21 cellular contexts compared by ENCODE assay signal in the genomic region with DNA sequence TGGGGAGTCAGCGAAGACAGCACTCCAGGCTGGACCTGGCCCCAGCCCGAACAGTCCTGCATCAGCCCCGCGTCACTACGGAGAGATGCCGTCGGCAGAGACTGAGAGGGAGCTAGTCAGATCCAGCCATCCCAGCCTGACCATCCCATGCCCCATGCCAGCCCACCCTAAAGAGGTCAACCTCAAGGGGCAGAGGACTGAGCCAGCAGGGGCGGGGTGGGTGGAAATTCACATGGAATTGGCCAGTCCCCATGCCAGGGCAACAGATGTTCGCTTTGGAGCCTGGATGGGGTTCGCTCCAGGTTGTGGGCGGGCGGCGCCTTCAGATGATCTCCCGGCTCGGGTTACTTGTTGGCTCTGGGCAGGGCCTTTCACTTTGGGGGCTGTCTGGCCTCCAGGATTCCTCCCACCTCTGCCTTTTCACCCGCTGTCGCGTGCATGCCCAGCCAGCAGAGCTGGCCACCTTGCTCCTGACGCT.
A peak's percentile ranks its signal among the peaks of the same experiment; 100 is the strongest.
DNase-seq lines count a peak whose midpoint lies in the region; ATAC-seq and TF ChIP-seq lines count a peak whose summit lies in the region.
"Had no signal": no experiment of that assay in that cellular context is flagged by ENCODE, and none has a peak within 500 bp of the region (broad histone marks: within the 10 kb centered on the region; RNA-seq: fewer than 3 reads in every experiment).

No MANE protein-coding gene starts in this region.

- H3K4me3 ChIP-seq in H7 (ENCODE audit: insufficient read depth, low read depth, low read length) (no peak overlapping the region), psoas muscle (no peak overlapping the region), HAP-1 (no peak overlapping the region), MG63 (no peak overlapping the region)
- H3K4me3 ChIP-seq: esophagus squamous epithelium, mucosa of descending colon, prostate gland, vagina had no signal

- peak overlapping the region; percentile 80 for H3K27ac ChIP-seq in psoas muscle
- H3K27ac ChIP-seq: esophagus squamous epithelium, KMS-11, prostate gland, vagina had no signal

- H3K36me3 ChIP-seq in H7 (replicated peaks; ENCODE audit: control insufficient read depth, insufficient read depth, low read length) (no peaks in the 10 kb centered on the region), psoas muscle (ENCODE audit: insufficient read depth in 1 of 2, low read depth in 1 of 2) (no peaks in the 10 kb centered on the region), HAP-1 (replicated peaks) (no peaks in the 10 kb centered on the region), MG63 (no peaks in the 10 kb centered on the region)
- H3K36me3 ChIP-seq: prostate gland, vagina had no signal

- peaks cover 45% of the 10 kb centered on the region for H3K4me1 ChIP-seq in psoas muscle
- no peaks in the 10 kb centered on the region for H3K4me1 ChIP-seq in HAP-1

- in situ Hi-C loops in HAP-1 (cut with MboI; ENCODE audit: low sequenced_read_pairs), result no loop called here

- H3K9me3 ChIP-seq in psoas muscle (no peaks in the 10 kb centered on the region), HAP-1 (no peaks in the 10 kb centered on the region), MG63 (no peaks in the 10 kb centered on the region)
- H3K9me3 ChIP-seq: BE2C, esophagus squamous epithelium, mucosa of descending colon, prostate gland, vagina had no signal

- intact Hi-C loops in left cardiac atrium (cut with DNase I), result no loop called here
- intact Hi-C loops in psoas muscle (cut with DNase I), result no loop called here

- TF ChIP-seq CTCF in psoas muscle (IDR thresholded peaks at IDR 0.05), result no peak

- ATAC-seq in left cardiac atrium, result peak; percentile 53 to 62
- ATAC-seq in psoas muscle, result peak; percentile 77 to 85 (median 80)
- ATAC-seq: mucosa of descending colon; stimulated activated effector memory CD8-positive, alpha-beta T cell treated with anti-CD3 and anti-CD28 coated beads, Interleukin-12 subunit alpha, Interleukin-12 subunit beta, amount 100 ng/mL, for 72 hours had no signal

- DNase-seq in H7 (peak; percentile 87), NCI-H524 treated with DMSO at 0.1 percent for 48 hours (lab: John Stamatoyannopoulos, UW) (peak; percentile 63), left cardiac atrium (no peak), psoas muscle (peak; percentile 61 to 71), HAP-1 (ENCODE audit: low spot score in 2 of 2) (no peak), SHP77 treated with DMSO at 0.1 percent for 48 hours (lab: John Stamatoyannopoulos, UW) (no peak), MG63 (no peak)
- DNase-seq in activated CD8-positive, alpha-beta memory T cell treated with anti-CD3 and anti-CD28 coated beads, Interleukin-2, amount 50 U/mL, for 48 hours, result no peak
- DNase-seq: activated CD4-positive, alpha-beta T cell treated with anti-CD3 and anti-CD28 coated beads for 1 hour; activated naive CD8-positive, alpha-beta T cell treated with anti-CD3 and anti-CD28 coated beads, Interleukin-2, amount 10 ng/mL, durations not matched to agents 7 days and 5 days; BE2C; cortex of kidney; EL; esophagus squamous epithelium; mucosa of descending colon; NCI-H2081; stimulated activated CD4-positive, alpha-beta T cell treated with anti-CD3 and anti-CD28 coated beads, Interleukin-2, amount 100 ng/mL, for 48 hours had no signal

- no peaks in the 10 kb centered on the region for H3K27me3 ChIP-seq in H7 (ENCODE audit: control insufficient read depth, insufficient read depth, low read length)
- no peaks in the 10 kb centered on the region for H3K27me3 ChIP-seq in psoas muscle (ENCODE audit: insufficient read depth in 3 of 3, low read length in 2 of 3)
- H3K27me3 ChIP-seq in HAP-1 (ENCODE audit: low read depth), result no peaks in the 10 kb centered on the region
- H3K27me3 ChIP-seq in MG63, result no peaks in the 10 kb centered on the region
- H3K27me3 ChIP-seq: BE2C, esophagus squamous epithelium, vagina had no signal

- WGBS in psoas muscle, 3 donors, result 23 to 35% (median 28%) methylated on average over 15 to 19 of the region's 19 CpGs

Comparison
In these comparisons a context has a peak if more than half of its experiments do, and no peak if none do; other contexts are left out.
1. DNase-seq: peak in H7 (single experiment), NCI-H524 treated with DMSO at 0.1 percent for 48 hours (single experiment) and psoas muscle (2 of 2); none in left cardiac atrium (single experiment), HAP-1 (0 of 2), SHP77 treated with DMSO at 0.1 percent for 48 hours (single experiment), MG63 (single experiment) and activated CD8-positive, alpha-beta memory T cell treated with anti-CD3 and anti-CD28 coated beads, Interleukin-2, amount 50 U/mL, for 48 hours (single experiment).